Comparison of ENCODE assay signal across 1 cellular context in genomic region chr20:46990811-46991567, GRCh38.
TF ChIP-seq lines count a peak whose summit lies in the region.

No MANE protein-coding gene starts in this region.

TF ChIP-seq in K562, 482 proteins besides CTCF, POLR2A, EP300 and RAD21 (continued from another document):
- TF ChIP-seq ZKSCAN3 (CRISPR knock-in tag; IDR thresholded peaks at IDR 0.05) (no peak), PTBP1 (IDR thresholded peaks at IDR 0.05; ENCODE audit: low read depth, low read length) (no peak), ZBTB12 (CRISPR knock-in tag; IDR thresholded peaks at IDR 0.05) (no peak), ADNP (tag; IDR thresholded peaks at IDR 0.05) (0 out of 2 replicates have a peak, but pooled peaks have one; percentile 19), BACH1 (tag; IDR thresholded peaks at IDR 0.05) (no peak), ZNF507 (tag; conservative IDR thresholded peaks at IDR 0.05) (no peak), RCOR1 (IDR thresholded peaks at IDR 0.05; ENCODE audit: borderline replicate concordance in 1 of 2, low read depth in 2 of 2, low read length in 2 of 2) (peak in 1 of 2 experiments; percentile 53; a peak in 2 of 4 replicates), SMARCA5 (IDR thresholded peaks at IDR 0.05) (peak; percentile 72), YY1 (IDR thresholded peaks at IDR 0.05; ENCODE audit: borderline replicate concordance in 1 of 3, control insufficient read depth in 1 of 3, extremely low read depth in 1 of 3, insufficient read depth in 3 of 3, insufficient read length in 1 of 3, insufficient replicate concordance in 2 of 3, low read depth in 1 of 3, low read length in 2 of 3) (peak in 1 of 3 experiments; percentile 54), HDAC2 (IDR thresholded peaks at IDR 0.05) (peak; percentile 59; the same call in 1 of the 2 replicates), ZNF780A (CRISPR knock-in tag; IDR thresholded peaks at IDR 0.05) (no peak), XRCC4 (IDR thresholded peaks at IDR 0.05; ENCODE audit: extremely low read depth, insufficient read depth, insufficient read length) (no peak), RBM25 (IDR thresholded peaks at IDR 0.05; ENCODE audit: low read depth, low read length, severe bottlenecking) (peak; percentile 97), HLTF (IDR thresholded peaks at IDR 0.05) (no peak), NELFE (IDR thresholded peaks at IDR 0.05; ENCODE audit: insufficient read depth, insufficient read length) (no peak), GATAD2B (IDR thresholded peaks at IDR 0.05; ENCODE audit: borderline replicate concordance) (no peak), CBX3 (IDR thresholded peaks at IDR 0.05; ENCODE audit: borderline replicate concordance in 1 of 2, low read length in 2 of 2) (0 out of 3 replicates have a peak, but pooled peaks of 1 of the 2 experiments have one; percentile 18), BCOR (IDR thresholded peaks at IDR 0.05) (peak; percentile 95), SMC3 (conservative IDR thresholded peaks at IDR 0.05; ENCODE audit: insufficient read depth, low read depth, low read length) (no peak), NCOR1 (IDR thresholded peaks at IDR 0.05) (no peak), ZSCAN29 (IDR thresholded peaks at IDR 0.05) (no peak), CCNT2 (IDR thresholded peaks at IDR 0.05; ENCODE audit: borderline replicate concordance, extremely low read depth, insufficient read length, low read depth, low read length) (no peak), PHF20 (IDR thresholded peaks at IDR 0.05; ENCODE audit: partially characterized antibody) (peak; percentile 25), NFYB (IDR thresholded peaks at IDR 0.05; ENCODE audit: extremely low read depth, insufficient read length) (no peak), KDM1A (IDR thresholded peaks at IDR 0.05) (peak; percentile 30 to 70; a peak in 3 of 4 replicates)
- TF ChIP-seq, protein P1, sequence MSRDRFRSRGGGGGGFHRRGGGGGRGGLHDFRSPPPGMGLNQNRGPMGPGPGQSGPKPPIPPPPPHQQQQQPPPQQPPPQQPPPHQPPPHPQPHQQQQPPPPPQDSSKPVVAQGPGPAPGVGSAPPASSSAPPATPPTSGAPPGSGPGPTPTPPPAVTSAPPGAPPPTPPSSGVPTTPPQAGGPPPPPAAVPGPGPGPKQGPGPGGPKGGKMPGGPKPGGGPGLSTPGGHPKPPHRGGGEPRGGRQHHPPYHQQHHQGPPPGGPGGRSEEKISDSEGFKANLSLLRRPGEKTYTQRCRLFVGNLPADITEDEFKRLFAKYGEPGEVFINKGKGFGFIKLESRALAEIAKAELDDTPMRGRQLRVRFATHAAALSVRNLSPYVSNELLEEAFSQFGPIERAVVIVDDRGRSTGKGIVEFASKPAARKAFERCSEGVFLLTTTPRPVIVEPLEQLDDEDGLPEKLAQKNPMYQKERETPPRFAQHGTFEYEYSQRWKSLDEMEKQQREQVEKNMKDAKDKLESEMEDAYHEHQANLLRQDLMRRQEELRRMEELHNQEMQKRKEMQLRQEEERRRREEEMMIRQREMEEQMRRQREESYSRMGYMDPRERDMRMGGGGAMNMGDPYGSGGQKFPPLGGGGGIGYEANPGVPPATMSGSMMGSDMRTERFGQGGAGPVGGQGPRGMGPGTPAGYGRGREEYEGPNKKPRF (IDR thresholded peaks at IDR 0.05; ENCODE audit: low read depth, low read length) = no peak
- TF ChIP-seq, protein P2, sequence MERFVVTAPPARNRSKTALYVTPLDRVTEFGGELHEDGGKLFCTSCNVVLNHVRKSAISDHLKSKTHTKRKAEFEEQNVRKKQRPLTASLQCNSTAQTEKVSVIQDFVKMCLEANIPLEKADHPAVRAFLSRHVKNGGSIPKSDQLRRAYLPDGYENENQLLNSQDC (CRISPR knock-in tag; IDR thresholded peaks at IDR 0.05) = no peak
- TF ChIP-seq, protein P3, sequence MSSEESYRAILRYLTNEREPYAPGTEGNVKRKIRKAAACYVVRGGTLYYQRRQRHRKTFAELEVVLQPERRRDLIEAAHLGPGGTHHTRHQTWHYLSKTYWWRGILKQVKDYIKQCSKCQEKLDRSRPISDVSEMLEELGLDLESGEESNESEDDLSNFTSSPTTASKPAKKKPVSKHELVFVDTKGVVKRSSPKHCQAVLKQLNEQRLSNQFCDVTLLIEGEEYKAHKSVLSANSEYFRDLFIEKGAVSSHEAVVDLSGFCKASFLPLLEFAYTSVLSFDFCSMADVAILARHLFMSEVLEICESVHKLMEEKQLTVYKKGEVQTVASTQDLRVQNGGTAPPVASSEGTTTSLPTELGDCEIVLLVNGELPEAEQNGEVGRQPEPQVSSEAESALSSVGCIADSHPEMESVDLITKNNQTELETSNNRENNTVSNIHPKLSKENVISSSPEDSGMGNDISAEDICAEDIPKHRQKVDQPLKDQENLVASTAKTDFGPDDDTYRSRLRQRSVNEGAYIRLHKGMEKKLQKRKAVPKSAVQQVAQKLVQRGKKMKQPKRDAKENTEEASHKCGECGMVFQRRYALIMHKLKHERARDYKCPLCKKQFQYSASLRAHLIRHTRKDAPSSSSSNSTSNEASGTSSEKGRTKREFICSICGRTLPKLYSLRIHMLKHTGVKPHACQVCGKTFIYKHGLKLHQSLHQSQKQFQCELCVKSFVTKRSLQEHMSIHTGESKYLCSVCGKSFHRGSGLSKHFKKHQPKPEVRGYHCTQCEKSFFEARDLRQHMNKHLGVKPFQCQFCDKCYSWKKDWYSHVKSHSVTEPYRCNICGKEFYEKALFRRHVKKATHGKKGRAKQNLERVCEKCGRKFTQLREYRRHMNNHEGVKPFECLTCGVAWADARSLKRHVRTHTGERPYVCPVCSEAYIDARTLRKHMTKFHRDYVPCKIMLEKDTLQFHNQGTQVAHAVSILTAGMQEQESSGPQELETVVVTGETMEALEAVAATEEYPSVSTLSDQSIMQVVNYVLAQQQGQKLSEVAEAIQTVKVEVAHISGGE (CRISPR knock-in tag; IDR thresholded peaks at IDR 0.05) = no peak
- TF ChIP-seq, protein P4, sequence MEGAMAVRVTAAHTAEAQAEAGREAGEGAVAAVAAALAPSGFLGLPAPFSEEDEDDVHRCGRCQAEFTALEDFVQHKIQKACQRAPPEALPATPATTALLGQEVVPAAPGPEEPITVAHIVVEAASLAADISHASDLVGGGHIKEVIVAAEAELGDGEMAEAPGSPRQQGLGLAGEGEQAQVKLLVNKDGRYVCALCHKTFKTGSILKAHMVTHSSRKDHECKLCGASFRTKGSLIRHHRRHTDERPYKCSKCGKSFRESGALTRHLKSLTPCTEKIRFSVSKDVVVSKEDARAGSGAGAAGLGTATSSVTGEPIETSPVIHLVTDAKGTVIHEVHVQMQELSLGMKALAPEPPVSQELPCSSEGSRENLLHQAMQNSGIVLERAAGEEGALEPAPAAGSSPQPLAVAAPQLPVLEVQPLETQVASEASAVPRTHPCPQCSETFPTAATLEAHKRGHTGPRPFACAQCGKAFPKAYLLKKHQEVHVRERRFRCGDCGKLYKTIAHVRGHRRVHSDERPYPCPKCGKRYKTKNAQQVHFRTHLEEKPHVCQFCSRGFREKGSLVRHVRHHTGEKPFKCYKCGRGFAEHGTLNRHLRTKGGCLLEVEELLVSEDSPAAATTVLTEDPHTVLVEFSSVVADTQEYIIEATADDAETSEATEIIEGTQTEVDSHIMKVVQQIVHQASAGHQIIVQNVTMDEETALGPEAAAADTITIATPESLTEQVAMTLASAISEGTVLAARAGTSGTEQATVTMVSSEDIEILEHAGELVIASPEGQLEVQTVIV (CRISPR knock-in tag; IDR thresholded peaks at IDR 0.05; ENCODE audit: borderline replicate concordance) = no peak
- TF ChIP-seq, protein P5, sequence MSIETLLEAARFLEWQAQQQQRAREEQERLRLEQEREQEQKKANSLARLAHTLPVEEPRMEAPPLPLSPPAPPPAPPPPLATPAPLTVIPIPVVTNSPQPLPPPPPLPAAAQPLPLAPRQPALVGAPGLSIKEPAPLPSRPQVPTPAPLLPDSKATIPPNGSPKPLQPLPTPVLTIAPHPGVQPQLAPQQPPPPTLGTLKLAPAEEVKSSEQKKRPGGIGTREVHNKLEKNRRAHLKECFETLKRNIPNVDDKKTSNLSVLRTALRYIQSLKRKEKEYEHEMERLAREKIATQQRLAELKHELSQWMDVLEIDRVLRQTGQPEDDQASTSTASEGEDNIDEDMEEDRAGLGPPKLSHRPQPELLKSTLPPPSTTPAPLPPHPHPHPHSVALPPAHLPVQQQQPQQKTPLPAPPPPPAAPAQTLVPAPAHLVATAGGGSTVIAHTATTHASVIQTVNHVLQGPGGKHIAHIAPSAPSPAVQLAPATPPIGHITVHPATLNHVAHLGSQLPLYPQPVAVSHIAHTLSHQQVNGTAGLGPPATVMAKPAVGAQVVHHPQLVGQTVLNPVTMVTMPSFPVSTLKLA (conservative IDR thresholded peaks at IDR 0.05) = no peak
